In genomic region chr20:50137702-50138101, GRCh38 we compare ENCODE assay signal across 8 cellular contexts. TPM values are rescaled to one million over a fixed set of nuclear protein-coding genes. Genes with fewer than 3 reads are reported as not detected.
DNase-seq lines count a peak whose midpoint lies in the region; ATAC-seq and TF ChIP-seq lines count a peak whose summit lies in the region.
"Not testable (repeated sequence)": the region's sequence is repeated elsewhere in the genome, so short reads cannot be mapped to it uniquely, and the experiment has no call there.

No MANE protein-coding gene starts in this region.

- H3K27me3 ChIP-seq in GM23248 (replicated peaks; ENCODE audit: insufficient read depth); adrenal gland; skeletal muscle satellite cell (ENCODE audit: control insufficient read depth, insufficient read depth, low read length); upper lobe of right lung: not testable (repeated sequence)

- not testable (repeated sequence) for H3F3A ChIP-seq in GM23248 (ENCODE audit: insufficient read depth)

- H3K4me3 ChIP-seq in GM23248; adrenal gland; skeletal muscle satellite cell (ENCODE audit: low read length); upper lobe of right lung: not testable (repeated sequence)

- not testable (repeated sequence) for H4K20me1 ChIP-seq in GM23248 (ENCODE audit: insufficient read depth)

- not testable (repeated sequence) for H3K9me3 ChIP-seq in GM23248 (ENCODE audit: low read depth); adrenal gland (replicated peaks in 1 of 3); skeletal muscle satellite cell (replicated peaks; ENCODE audit: low read length); upper lobe of right lung

- peak; percentile 31 to 51 for ATAC-seq in left cardiac atrium
- ATAC-seq in upper lobe of right lung = not testable (repeated sequence)

- not testable (repeated sequence) for TF ChIP-seq CTCF in RWPE1 (conservative IDR thresholded peaks at IDR 0.05; ENCODE audit: low read depth); adrenal gland (IDR thresholded peaks at IDR 0.05); upper lobe of right lung (IDR thresholded peaks at IDR 0.05)

- in situ Hi-C loops in GM23248 (cut with MboI) = not testable (repeated sequence)

- H3K4me1 ChIP-seq in GM23248 (ENCODE audit: insufficient read depth) = peaks cover 24% of the 10 kb centered on the region
- peaks cover 41 to 60% of the 10 kb centered on the region in 2 donors for H3K4me1 ChIP-seq in adrenal gland (replicated peaks in 1 of 2)
- H3K4me1 ChIP-seq in skeletal muscle satellite cell (ENCODE audit: control insufficient read depth, insufficient read depth, low read length) = peaks cover 57% of the 10 kb centered on the region
- H3K4me1 ChIP-seq in upper lobe of right lung = peaks cover 17% of the 10 kb centered on the region

- not testable (repeated sequence) for H3K4me2 ChIP-seq in GM23248 (ENCODE audit: unreplicated experiment)
- peak overlapping the region; percentile 53 for H3K4me2 ChIP-seq in skeletal muscle satellite cell (ENCODE audit: low read length)

- CTCF ChIA-PET in RWPE1 (lab: Yijun Ruan, JAX) = interaction anchor here (0.7 to 3.7 kb wide), 4 partner anchors 15 to 157 kb away, joined by 3 to 29 read pairs (median 4); no protein-coding TSS in a partner anchor

- not testable (repeated sequence) for H2AFZ ChIP-seq in GM23248

- POLR2A ChIA-PET in RWPE1 (lab: Yijun Ruan, JAX; ENCODE audit: low non-redundant PET) = interaction anchor here (1.0 kb wide), 1 partner anchor 21 kb away, joined by 3 read pairs; no protein-coding TSS in a partner anchor

- intact Hi-C loops in adrenal gland (cut with DNase I); left cardiac atrium (cut with DNase I); upper lobe of right lung (cut with DNase I): not testable (repeated sequence)

- H3K27ac ChIP-seq in GM23248 (peak overlapping the region; percentile 57), RWPE1 (peak overlapping the region; percentile 98), adrenal gland (peak overlapping the region; percentile 66 to 93 (median 87)), epithelial cell of prostate (peak overlapping the region; percentile 69), upper lobe of right lung (peak overlapping the region; percentile 68)

- not testable (repeated sequence) for H3K36me3 ChIP-seq in GM23248 (ENCODE audit: low read depth)
- H3K36me3 ChIP-seq in adrenal gland (replicated peaks in 1 of 2) (peaks cover 0 to 19% of the 10 kb centered on the region in 2 donors), skeletal muscle satellite cell (ENCODE audit: insufficient read depth, low read length) (peaks cover 46% of the 10 kb centered on the region), upper lobe of right lung (peaks cover 57% of the 10 kb centered on the region)

- DNase-seq in GM23248; RWPE1 (ENCODE audit: low spot score); epithelial cell of prostate (ENCODE audit: low read depth, low spot score); left cardiac atrium; upper lobe of right lung: not testable (repeated sequence)
- DNase-seq in adrenal gland (peak; percentile 63 to 88 (median 81)), midbrain (lab: John Stamatoyannopoulos, UW) (peak; percentile 42)

- H3K9me2 ChIP-seq in GM23248 (ENCODE audit: insufficient read depth) = not testable (repeated sequence)

- 79 to 81% methylated on average over 13 of the region's 13 CpGs for WGBS in GM23248 (ENCODE audit: low coverage in 1 of 2, low lambda C conversion rate in 2 of 2, missing lambda C conversion rate in 2 of 2), 2 experiments
- WGBS in adrenal gland, 4 donors = 53 to 71% (median 54%) methylated on average over 13 of the region's 13 CpGs

- H3K79me2 ChIP-seq in GM23248 (ENCODE audit: insufficient read depth) = peaks cover 99% of the 10 kb centered on the region

- not testable (repeated sequence) for H3K9ac ChIP-seq in GM23248
- H3K9ac ChIP-seq in skeletal muscle satellite cell (ENCODE audit: low read depth, low read length) = peak overlapping the region; percentile 56

- TF ChIP-seq POLR2A in adrenal gland (IDR thresholded peaks at IDR 0.05) = peak in 1 of 2 donors; percentile 11

RNA-seq across cellular contexts. Expression of gene PEDS1, which starts 15.8 kb away (rescaled TPM):
- 54.6 and 55.7 TPM in 2 replicates for total RNA-seq in GM23248 (2014; rRNA removed; shearing (Covaris generic))
- polyA plus RNA-seq in GM23248 (2016; fragmentation: Nextera tagmentation; extraction: Ambion mirVana) (53.9 and 54.0 TPM in 2 replicates), adrenal gland (10 to 100 TPM; 29.4 to 32.6 (median 30.2) TPM)
- total RNA-seq in adrenal gland (10 to 100 TPM; 18.7 to 39.1 (median 28.5) TPM), left cardiac atrium (10 to 100 TPM; 17.7 to 21.8 TPM), upper lobe of right lung (31.3 TPM)
- total RNA-seq in skeletal muscle satellite cell (2012; rRNA removed) = 22.8 and 32.3 TPM in 2 replicates

RNA-seq across cellular contexts. Expression of gene UBE2V1, which starts 24.8 kb away (rescaled TPM):
- 41.7 and 49.1 TPM in 2 replicates for total RNA-seq in GM23248 (2014; rRNA removed; shearing (Covaris generic))
- polyA plus RNA-seq in GM23248 (2016; fragmentation: Nextera tagmentation; extraction: Ambion mirVana) (186 and 197 TPM in 2 replicates), adrenal gland (100 to 1,000 TPM in 1 of 3 donors, 10 to 100 TPM in 2; 78.7 to 242 (median 80.0) TPM)
- total RNA-seq in adrenal gland (100 to 1,000 TPM in 2 of 8 donors, 10 to 100 TPM in 6; 57.4 to 123 (median 79.4) TPM), left cardiac atrium (100 to 1,000 TPM in 1 of 2 donors, 10 to 100 TPM in 1; 77.4 to 109 TPM), upper lobe of right lung (83.2 TPM)
- 72.8 and 83.9 TPM in 2 replicates for total RNA-seq in skeletal muscle satellite cell (2012; rRNA removed)

RNA-seq across cellular contexts. Expression of gene CEBPB, which starts 52.9 kb away (rescaled TPM):
- 54.4 and 73.8 TPM in 2 replicates for total RNA-seq in GM23248 (2014; rRNA removed; shearing (Covaris generic))
- 46.5 and 47.1 TPM in 2 replicates for polyA plus RNA-seq in GM23248 (2016; fragmentation: Nextera tagmentation; extraction: Ambion mirVana)
- 100 to 1,000 TPM; 148 to 272 (median 252) TPM for total RNA-seq in adrenal gland
- 10 to 100 TPM; 31.0 to 74.7 (median 39.3) TPM for polyA plus RNA-seq in adrenal gland
- total RNA-seq in left cardiac atrium = 100 to 1,000 TPM in 1 of 2 donors, 10 to 100 TPM in 1; 73.2 to 111 TPM
- total RNA-seq in skeletal muscle satellite cell (2012; rRNA removed) = 64.2 and 66.7 TPM in 2 replicates
- total RNA-seq in upper lobe of right lung = 271 TPM
